ENCODE assay signal across 8 cellular contexts in the genomic region with DNA sequence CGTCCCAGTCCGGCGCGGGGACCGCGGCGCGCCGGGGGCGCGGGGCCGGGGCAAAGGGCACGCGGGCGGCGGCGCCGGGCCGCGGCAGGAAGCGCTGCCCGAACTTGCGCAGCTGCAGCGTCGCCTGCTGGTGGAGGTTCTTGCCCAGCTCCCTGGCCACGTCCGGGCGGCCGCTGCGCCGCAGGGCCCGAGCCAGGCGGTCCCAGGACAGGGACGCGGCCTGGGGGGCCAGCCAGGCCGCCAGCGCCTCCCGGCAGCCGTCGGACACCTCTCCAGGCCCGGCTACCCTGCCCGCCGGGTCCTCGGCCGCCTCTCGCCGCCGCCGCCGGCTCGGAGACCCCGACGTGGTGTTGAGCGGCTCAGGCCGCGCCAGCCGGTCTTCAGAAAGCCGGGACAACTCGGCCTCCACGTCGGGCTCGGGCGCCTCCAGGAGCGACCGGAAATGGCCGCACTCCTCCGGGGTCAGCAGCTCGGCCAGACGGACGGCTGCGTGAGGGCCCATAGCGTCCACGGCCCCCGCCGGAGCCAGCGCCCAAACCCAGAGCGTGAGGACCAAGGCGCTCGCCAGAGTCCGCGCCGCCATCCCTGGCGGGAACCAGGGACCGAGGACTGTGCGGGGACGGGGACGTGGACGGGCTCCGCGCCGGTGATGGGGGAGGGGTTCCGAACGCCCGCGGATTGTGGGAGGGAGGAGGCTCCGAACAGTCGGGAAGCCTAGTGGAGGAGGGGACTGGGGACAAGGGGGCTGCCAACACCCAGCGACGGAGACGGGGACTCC. TPM values are rescaled to one million over a fixed set of nuclear protein-coding genes. Genes with fewer than 3 reads are reported as not detected.
A peak's percentile ranks its signal among the peaks of the same experiment; 100 is the strongest.
DNase-seq lines count a peak whose midpoint lies in the region; ATAC-seq lines count a peak whose summit lies in the region.

No MANE protein-coding gene starts in this region.

- DNase-seq in EH (ENCODE audit: low read depth), result peak; percentile 81
- DNase-seq in NCI-H1092 (lab: John Stamatoyannopoulos, UW), result peak; percentile 25
- DNase-seq in activated CD4-positive, alpha-beta T cell treated with anti-CD3 and anti-CD28 coated beads, Interleukin-2, amount 50 U/mL, for 1 hour, result peak; percentile 64
- DNase-seq in dermis blood vessel endothelial cell, result peak; percentile 87
- DNase-seq in left lobe of liver (ENCODE audit: low spot score), result peak; percentile 90
- DNase-seq in stimulated activated CD4-positive, alpha-beta T cell treated with anti-CD3 and anti-CD28 coated beads, Interleukin-1b, Interleukin-23, amount 100 ng/mL, for 4 hours (ENCODE audit: low read depth in 2 of 2), result peak; percentile 43 to 64
- no peak for DNase-seq in cortex of kidney (lab: John Stamatoyannopoulos, UW)

- peak; percentile 93 for ATAC-seq in left lobe of liver
- ATAC-seq in GM18861 (IDR thresholded peaks at IDR 0.05; ENCODE audit: unreplicated experiment), result no peak

RNA-seq across cellular contexts. Expression of gene FIGNL2, which starts 34.0 kb away (rescaled TPM):
- 0.74 and 1.2 TPM in 2 replicates for total RNA-seq in dermis blood vessel endothelial cell
- total RNA-seq in left lobe of liver, result 0.68 TPM
